1 cellular context compared by ENCODE assay signal in the genomic region with DNA sequence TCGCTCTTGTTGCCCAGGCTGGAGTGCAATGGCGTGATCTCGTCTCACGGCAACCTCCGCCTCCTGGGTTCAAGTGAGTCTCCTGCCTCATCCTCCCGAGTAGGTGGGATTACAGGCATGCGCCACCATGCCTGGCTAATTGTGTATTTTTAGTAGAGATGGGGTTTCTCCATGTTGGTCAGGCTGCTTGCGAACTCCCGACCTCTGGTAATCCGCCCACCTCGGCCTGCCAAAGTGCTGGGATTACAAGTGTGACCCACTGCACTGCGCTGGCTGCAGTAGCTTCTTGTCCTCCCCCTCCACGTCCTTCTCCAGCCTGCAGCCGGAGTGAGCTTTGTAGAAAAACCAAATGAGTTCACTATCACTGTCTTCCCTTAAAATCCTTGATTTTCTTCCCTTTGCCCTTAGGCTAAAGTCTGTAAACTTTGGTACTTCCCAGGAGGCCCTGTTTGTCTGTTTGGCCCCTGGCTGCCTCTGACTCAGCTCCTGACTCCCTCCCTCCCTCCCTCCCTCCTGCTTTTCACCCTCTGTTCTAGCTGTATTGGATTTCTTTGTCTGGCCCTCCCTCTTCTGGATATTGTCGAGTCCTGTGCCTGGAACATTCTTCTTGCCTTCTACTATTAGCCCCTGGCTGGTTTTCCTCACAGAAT.
TF ChIP-seq lines count a peak whose summit lies in the region.

No MANE protein-coding gene starts in this region.

TF ChIP-seq in HepG2, 621 proteins besides CTCF, POLR2A, EP300 and RAD21 (continued from another document and continues in another):
- TF ChIP-seq PAX8 (CRISPR knock-in tag; IDR thresholded peaks at IDR 0.05; ENCODE audit: borderline replicate concordance): no peak
- peak; percentile 93 for TF ChIP-seq HDAC2 (CRISPR knock-in tag; IDR thresholded peaks at IDR 0.05)
- TF ChIP-seq ATRX (CRISPR knock-in tag; IDR thresholded peaks at IDR 0.05; ENCODE audit: borderline replicate concordance): no peak
- no peak for TF ChIP-seq PRPF4 (IDR thresholded peaks at IDR 0.05; ENCODE audit: low read depth, low read length, poor library complexity, severe bottlenecking)
- peak; percentile 54; the same call in 1 of the 2 replicates for TF ChIP-seq KDM5A (IDR thresholded peaks at IDR 0.05; ENCODE audit: borderline replicate concordance, low read length)
- 0 out of 2 replicates have a peak, but pooled peaks have one; percentile 34 for TF ChIP-seq ZNF644 (CRISPR knock-in tag; IDR thresholded peaks at IDR 0.05; ENCODE audit: low read depth)
- no peak for TF ChIP-seq PHF5A (CRISPR knock-in tag; IDR thresholded peaks at IDR 0.05; ENCODE audit: low read depth, unreplicated experiment)
- TF ChIP-seq ZNF501 (CRISPR knock-in tag; IDR thresholded peaks at IDR 0.05): peak; percentile 79; the same call in 1 of the 2 replicates
- 0 out of 2 replicates have a peak, but pooled peaks have one; percentile 44 for TF ChIP-seq SIN3B (IDR thresholded peaks at IDR 0.05; ENCODE audit: low read length)
- 0 out of 2 replicates have a peak, but pooled peaks have one; percentile 46 for TF ChIP-seq FOXC1 (CRISPR knock-in tag; IDR thresholded peaks at IDR 0.05; ENCODE audit: borderline replicate concordance)
- TF ChIP-seq, protein P1, sequence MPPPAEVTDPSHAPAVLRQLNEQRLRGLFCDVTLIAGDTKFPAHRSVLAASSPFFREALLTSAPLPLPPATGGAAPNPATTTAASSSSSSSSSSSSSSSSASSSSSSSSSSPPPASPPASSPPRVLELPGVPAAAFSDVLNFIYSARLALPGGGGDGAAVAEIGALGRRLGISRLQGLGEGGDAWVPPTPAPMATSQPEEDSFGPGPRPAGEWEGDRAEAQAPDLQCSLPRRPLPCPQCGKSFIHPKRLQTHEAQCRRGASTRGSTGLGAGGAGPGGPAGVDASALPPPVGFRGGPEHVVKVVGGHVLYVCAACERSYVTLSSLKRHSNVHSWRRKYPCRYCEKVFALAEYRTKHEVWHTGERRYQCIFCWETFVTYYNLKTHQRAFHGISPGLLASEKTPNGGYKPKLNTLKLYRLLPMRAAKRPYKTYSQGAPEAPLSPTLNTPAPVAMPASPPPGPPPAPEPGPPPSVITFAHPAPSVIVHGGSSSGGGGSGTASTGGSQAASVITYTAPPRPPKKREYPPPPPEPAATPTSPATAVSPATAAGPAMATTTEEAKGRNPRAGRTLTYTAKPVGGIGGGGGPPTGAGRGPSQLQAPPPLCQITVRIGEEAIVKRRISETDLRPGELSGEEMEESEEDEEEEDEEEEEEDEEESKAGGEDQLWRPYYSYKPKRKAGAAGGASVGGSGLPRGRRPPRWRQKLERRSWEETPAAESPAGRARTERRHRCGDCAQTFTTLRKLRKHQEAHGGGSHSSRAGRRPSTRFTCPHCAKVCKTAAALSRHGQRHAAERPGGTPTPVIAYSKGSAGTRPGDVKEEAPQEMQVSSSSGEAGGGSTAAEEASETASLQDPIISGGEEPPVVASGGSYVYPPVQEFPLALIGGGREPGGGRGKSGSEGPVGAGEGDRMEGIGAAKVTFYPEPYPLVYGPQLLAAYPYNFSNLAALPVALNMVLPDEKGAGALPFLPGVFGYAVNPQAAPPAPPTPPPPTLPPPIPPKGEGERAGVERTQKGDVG (CRISPR knock-in tag; IDR thresholded peaks at IDR 0.05; ENCODE audit: borderline replicate concordance): peak; percentile 56; the same call in 1 of the 2 replicates
- peak; percentile 60; the same call in 1 of the 2 replicates for TF ChIP-seq HOXA5 (CRISPR knock-in tag; IDR thresholded peaks at IDR 0.05)
- TF ChIP-seq, protein P2, sequence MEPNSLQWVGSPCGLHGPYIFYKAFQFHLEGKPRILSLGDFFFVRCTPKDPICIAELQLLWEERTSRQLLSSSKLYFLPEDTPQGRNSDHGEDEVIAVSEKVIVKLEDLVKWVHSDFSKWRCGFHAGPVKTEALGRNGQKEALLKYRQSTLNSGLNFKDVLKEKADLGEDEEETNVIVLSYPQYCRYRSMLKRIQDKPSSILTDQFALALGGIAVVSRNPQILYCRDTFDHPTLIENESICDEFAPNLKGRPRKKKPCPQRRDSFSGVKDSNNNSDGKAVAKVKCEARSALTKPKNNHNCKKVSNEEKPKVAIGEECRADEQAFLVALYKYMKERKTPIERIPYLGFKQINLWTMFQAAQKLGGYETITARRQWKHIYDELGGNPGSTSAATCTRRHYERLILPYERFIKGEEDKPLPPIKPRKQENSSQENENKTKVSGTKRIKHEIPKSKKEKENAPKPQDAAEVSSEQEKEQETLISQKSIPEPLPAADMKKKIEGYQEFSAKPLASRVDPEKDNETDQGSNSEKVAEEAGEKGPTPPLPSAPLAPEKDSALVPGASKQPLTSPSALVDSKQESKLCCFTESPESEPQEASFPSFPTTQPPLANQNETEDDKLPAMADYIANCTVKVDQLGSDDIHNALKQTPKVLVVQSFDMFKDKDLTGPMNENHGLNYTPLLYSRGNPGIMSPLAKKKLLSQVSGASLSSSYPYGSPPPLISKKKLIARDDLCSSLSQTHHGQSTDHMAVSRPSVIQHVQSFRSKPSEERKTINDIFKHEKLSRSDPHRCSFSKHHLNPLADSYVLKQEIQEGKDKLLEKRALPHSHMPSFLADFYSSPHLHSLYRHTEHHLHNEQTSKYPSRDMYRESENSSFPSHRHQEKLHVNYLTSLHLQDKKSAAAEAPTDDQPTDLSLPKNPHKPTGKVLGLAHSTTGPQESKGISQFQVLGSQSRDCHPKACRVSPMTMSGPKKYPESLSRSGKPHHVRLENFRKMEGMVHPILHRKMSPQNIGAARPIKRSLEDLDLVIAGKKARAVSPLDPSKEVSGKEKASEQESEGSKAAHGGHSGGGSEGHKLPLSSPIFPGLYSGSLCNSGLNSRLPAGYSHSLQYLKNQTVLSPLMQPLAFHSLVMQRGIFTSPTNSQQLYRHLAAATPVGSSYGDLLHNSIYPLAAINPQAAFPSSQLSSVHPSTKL (CRISPR knock-in tag; IDR thresholded peaks at IDR 0.05): peak; percentile 95
- TF ChIP-seq JUN (CRISPR knock-in tag; IDR thresholded peaks at IDR 0.05): peak; percentile 93
- TF ChIP-seq, protein P3, sequence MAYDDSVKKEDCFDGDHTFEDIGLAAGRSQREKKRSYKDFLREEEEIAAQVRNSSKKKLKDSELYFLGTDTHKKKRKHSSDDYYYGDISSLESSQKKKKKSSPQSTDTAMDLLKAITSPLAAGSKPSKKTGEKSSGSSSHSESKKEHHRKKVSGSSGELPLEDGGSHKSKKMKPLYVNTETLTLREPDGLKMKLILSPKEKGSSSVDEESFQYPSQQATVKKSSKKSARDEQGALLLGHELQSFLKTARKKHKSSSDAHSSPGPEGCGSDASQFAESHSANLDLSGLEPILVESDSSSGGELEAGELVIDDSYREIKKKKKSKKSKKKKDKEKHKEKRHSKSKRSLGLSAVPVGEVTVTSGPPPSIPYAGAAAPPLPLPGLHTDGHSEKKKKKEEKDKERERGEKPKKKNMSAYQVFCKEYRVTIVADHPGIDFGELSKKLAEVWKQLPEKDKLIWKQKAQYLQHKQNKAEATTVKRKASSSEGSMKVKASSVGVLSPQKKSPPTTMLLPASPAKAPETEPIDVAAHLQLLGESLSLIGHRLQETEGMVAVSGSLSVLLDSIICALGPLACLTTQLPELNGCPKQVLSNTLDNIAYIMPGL (CRISPR knock-in tag; IDR thresholded peaks at IDR 0.05; ENCODE audit: borderline replicate concordance in 1 of 2, low read depth in 1 of 2): peak; percentile 57 to 68; a peak in 3 of 4 replicates
- no peak for TF ChIP-seq HNRNPK (IDR thresholded peaks at IDR 0.05; ENCODE audit: low read depth, low read length, poor library complexity, severe bottlenecking)
- 0 out of 2 replicates have a peak, but pooled peaks have one; percentile 25 for TF ChIP-seq MIER2 (CRISPR knock-in tag; IDR thresholded peaks at IDR 0.05)
- peak in 1 of 2 experiments; percentile 24; a peak in 1 of 4 replicates for TF ChIP-seq MAFK (conservative IDR thresholded peaks at IDR 0.05 in 1 of 2, IDR thresholded peaks at IDR 0.05 in 1 of 2; ENCODE audit: low read length in 2 of 2)
- TF ChIP-seq, protein P4, sequence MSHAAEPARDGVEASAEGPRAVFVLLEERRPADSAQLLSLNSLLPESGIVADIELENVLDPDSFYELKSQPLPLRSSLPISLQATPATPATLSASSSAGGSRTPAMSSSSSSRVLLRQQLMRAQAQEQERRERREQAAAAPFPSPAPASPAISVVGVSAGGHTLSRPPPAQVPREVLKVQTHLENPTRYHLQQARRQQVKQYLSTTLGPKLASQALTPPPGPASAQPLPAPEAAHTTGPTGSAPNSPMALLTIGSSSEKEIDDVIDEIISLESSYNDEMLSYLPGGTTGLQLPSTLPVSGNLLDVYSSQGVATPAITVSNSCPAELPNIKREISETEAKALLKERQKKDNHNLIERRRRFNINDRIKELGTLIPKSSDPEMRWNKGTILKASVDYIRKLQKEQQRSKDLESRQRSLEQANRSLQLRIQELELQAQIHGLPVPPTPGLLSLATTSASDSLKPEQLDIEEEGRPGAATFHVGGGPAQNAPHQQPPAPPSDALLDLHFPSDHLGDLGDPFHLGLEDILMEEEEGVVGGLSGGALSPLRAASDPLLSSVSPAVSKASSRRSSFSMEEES (CRISPR knock-in tag; IDR thresholded peaks at IDR 0.05): peak; percentile 73
- TF ChIP-seq ZNF337 (CRISPR knock-in tag; IDR thresholded peaks at IDR 0.05; ENCODE audit: borderline replicate concordance, low read depth): no peak
- TF ChIP-seq, protein P5, sequence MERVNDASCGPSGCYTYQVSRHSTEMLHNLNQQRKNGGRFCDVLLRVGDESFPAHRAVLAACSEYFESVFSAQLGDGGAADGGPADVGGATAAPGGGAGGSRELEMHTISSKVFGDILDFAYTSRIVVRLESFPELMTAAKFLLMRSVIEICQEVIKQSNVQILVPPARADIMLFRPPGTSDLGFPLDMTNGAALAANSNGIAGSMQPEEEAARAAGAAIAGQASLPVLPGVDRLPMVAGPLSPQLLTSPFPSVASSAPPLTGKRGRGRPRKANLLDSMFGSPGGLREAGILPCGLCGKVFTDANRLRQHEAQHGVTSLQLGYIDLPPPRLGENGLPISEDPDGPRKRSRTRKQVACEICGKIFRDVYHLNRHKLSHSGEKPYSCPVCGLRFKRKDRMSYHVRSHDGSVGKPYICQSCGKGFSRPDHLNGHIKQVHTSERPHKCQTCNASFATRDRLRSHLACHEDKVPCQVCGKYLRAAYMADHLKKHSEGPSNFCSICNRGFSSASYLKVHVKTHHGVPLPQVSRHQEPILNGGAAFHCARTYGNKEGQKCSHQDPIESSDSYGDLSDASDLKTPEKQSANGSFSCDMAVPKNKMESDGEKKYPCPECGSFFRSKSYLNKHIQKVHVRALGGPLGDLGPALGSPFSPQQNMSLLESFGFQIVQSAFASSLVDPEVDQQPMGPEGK (CRISPR knock-in tag; IDR thresholded peaks at IDR 0.05): peak; percentile 85
- no peak for TF ChIP-seq NONO (IDR thresholded peaks at IDR 0.05)
- 0 out of 2 replicates have a peak, but pooled peaks have one; percentile 51 for TF ChIP-seq NONO (CRISPR knock-in tag; conservative IDR thresholded peaks at IDR 0.05)
- no peak for TF ChIP-seq ADNP (CRISPR knock-in tag; IDR thresholded peaks at IDR 0.05)
- TF ChIP-seq HOXA9 (CRISPR knock-in tag; IDR thresholded peaks at IDR 0.05; ENCODE audit: borderline replicate concordance): no peak
- TF ChIP-seq, protein P6, sequence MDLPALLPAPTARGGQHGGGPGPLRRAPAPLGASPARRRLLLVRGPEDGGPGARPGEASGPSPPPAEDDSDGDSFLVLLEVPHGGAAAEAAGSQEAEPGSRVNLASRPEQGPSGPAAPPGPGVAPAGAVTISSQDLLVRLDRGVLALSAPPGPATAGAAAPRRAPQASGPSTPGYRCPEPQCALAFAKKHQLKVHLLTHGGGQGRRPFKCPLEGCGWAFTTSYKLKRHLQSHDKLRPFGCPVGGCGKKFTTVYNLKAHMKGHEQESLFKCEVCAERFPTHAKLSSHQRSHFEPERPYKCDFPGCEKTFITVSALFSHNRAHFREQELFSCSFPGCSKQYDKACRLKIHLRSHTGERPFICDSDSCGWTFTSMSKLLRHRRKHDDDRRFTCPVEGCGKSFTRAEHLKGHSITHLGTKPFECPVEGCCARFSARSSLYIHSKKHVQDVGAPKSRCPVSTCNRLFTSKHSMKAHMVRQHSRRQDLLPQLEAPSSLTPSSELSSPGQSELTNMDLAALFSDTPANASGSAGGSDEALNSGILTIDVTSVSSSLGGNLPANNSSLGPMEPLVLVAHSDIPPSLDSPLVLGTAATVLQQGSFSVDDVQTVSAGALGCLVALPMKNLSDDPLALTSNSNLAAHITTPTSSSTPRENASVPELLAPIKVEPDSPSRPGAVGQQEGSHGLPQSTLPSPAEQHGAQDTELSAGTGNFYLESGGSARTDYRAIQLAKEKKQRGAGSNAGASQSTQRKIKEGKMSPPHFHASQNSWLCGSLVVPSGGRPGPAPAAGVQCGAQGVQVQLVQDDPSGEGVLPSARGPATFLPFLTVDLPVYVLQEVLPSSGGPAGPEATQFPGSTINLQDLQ (CRISPR knock-in tag; IDR thresholded peaks at IDR 0.05): 0 out of 2 replicates have a peak, but pooled peaks have one; percentile 29
- TF ChIP-seq, protein P7, sequence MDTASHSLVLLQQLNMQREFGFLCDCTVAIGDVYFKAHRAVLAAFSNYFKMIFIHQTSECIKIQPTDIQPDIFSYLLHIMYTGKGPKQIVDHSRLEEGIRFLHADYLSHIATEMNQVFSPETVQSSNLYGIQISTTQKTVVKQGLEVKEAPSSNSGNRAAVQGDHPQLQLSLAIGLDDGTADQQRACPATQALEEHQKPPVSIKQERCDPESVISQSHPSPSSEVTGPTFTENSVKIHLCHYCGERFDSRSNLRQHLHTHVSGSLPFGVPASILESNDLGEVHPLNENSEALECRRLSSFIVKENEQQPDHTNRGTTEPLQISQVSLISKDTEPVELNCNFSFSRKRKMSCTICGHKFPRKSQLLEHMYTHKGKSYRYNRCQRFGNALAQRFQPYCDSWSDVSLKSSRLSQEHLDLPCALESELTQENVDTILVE (CRISPR knock-in tag; IDR thresholded peaks at IDR 0.05): peak; percentile 80
- peak; percentile 90 for TF ChIP-seq JUND (CRISPR knock-in tag; IDR thresholded peaks at IDR 0.05)
- TF ChIP-seq ZNF781 (CRISPR knock-in tag; IDR thresholded peaks at IDR 0.05; ENCODE audit: borderline replicate concordance, not compliant biosample characterization): no peak
- TF ChIP-seq HMG20B (CRISPR knock-in tag; conservative IDR thresholded peaks at IDR 0.05): peak; percentile 68
- no peak for TF ChIP-seq TMF1 (CRISPR knock-in tag; IDR thresholded peaks at IDR 0.05; ENCODE audit: low read depth)
- peak; percentile 80; the same call in 1 of the 2 replicates for TF ChIP-seq ARID2 (CRISPR knock-in tag; IDR thresholded peaks at IDR 0.05; ENCODE audit: borderline replicate concordance)
- TF ChIP-seq ZBTB38 (CRISPR knock-in tag; IDR thresholded peaks at IDR 0.05): peak; percentile 96
- no peak for TF ChIP-seq TBP (CRISPR knock-in tag; IDR thresholded peaks at IDR 0.05)
- TF ChIP-seq KMT2A (CRISPR knock-in tag; IDR thresholded peaks at IDR 0.05): no peak
- peak; percentile 87 for TF ChIP-seq HDAC1 (CRISPR knock-in tag; IDR thresholded peaks at IDR 0.05)
- no peak for TF ChIP-seq ZNF674 (CRISPR knock-in tag; IDR thresholded peaks at IDR 0.05; ENCODE audit: low read depth)
